Comparison of ENCODE assay signal across 10 cellular contexts in genomic region chr10:109819807-109820206, GRCh38.
"Had no signal": no experiment of that assay in that cellular context is flagged by ENCODE, and none has a peak within 500 bp of the region (broad histone marks: within the 10 kb centered on the region; RNA-seq: fewer than 3 reads in every experiment).

No MANE protein-coding gene starts in this region.

- H3K4me1 ChIP-seq: HAP-1 had no signal

- H3K36me3 ChIP-seq: HAP-1 had no signal

- H3K4me3 Mint-ChIP-seq: GM23338, H9, HFFc6 had no signal

- H3K27ac ChIP-seq: GM23248 had no signal

- DNase-seq: GM23248, GOT3, H7, H9, HCEC 1CT, HFFc6 had no signal

- H3K9me3 ChIP-seq: HAP-1 had no signal

- H3K9me3 Mint-ChIP-seq: GM23338, H9, HFFc6 had no signal

- H3K4me3 ChIP-seq: GM23248, GM23338, HAP-1 had no signal

- FAIRE-seq: H1, H54 had no signal

- H3K27ac Mint-ChIP-seq: GM23338, H9, HFFc6 had no signal
